16 cellular contexts compared by ENCODE assay signal in the genomic region with DNA sequence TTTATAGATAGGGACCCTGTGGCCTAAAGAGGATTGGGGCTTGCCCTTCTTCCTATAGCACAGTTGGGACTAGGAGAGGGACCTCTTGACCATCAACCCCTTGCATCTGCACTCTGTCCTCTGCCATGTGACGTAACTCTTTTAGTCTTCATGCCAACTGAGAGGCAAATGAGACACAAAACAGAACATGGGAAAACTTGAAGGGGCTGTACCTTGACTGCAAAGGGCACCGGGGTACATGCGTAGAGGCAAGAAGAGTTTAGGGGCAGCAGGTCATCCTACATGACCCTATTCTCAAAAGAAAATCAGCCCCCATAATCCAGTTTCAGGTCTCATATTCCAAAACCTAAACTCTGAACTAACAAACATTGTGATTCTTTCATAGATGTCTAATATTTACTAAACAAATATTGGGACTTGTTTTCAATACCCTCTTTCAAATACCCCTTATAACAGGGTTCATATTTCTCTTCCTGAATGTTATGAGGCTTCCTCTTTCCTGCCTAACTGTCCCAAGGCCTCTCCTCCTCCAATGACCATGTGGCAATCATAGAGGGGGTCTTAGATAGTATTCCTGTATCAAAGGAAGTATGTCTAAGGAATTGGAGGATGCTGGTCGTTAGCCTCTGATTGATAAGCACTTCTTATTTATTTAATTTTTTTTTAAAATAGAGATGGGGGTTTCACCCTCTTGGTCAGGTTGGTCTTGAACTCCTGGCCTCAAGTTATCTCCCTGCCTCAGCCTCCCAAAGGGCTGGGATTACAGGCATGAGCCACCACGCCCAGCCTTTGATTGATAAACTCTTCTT. TPM values are rescaled to one million over a fixed set of nuclear protein-coding genes. Genes with fewer than 3 reads are reported as not detected.
"Had no signal": no experiment of that assay in that cellular context is flagged by ENCODE, and none has a peak within 500 bp of the region (broad histone marks: within the 10 kb centered on the region; RNA-seq: fewer than 3 reads in every experiment).

No MANE protein-coding gene starts in this region.

- H3K9me3 ChIP-seq: vagina had no signal

- H3K27ac ChIP-seq: brain microvascular endothelial cell, parathyroid adenoma, vagina had no signal

- H3K27me3 ChIP-seq: vagina had no signal

- H3K4me1 ChIP-seq: vagina had no signal

- H3K79me2 ChIP-seq: parathyroid adenoma had no signal

- DNase-seq: activated CD4-positive, alpha-beta T cell treated with anti-CD3 and anti-CD28 coated beads, Interleukin-2, amount 10 ng/mL, durations not matched to agents 24 days and 14 days; activated CD4-positive, CD25-positive, alpha-beta regulatory T cell; activated CD8-positive, alpha-beta memory T cell treated with anti-CD3 and anti-CD28 coated beads, Interleukin-2, amount 50 U/mL, for 48 hours; activated naive CD8-positive, alpha-beta T cell treated with anti-CD3 and anti-CD28 coated beads for 36 hours; anterior cingulate cortex; brain microvascular endothelial cell; effector memory CD4-positive, alpha-beta T cell; head of caudate nucleus; immature natural killer cell; naive thymus-derived CD8-positive, alpha-beta T cell had no signal

- H3K4me3 ChIP-seq: vagina had no signal

- H3K36me3 ChIP-seq: brain microvascular endothelial cell, vagina had no signal

- H3K9ac ChIP-seq: parathyroid adenoma had no signal

- ATAC-seq: naive thymus-derived CD8-positive, alpha-beta T cell; stimulated activated effector memory CD8-positive, alpha-beta T cell treated with anti-CD3 and anti-CD28 coated beads, Interleukin-12 subunit alpha, Interleukin-12 subunit beta, amount 100 ng/mL, for 72 hours had no signal

RNA-seq across cellular contexts. Expression of a gene that starts 20.6 kb away (rescaled TPM):
- total RNA-seq: frontal cortex had no signal

RNA-seq across cellular contexts. Expression of a gene that starts 45.8 kb away (rescaled TPM):
- total RNA-seq: activated CD4-positive, alpha-beta T cell treated with anti-CD3 and anti-CD28 coated beads, Interleukin-2, amount 10 ng/mL, durations not matched to agents 24 days and 14 days; activated naive CD8-positive, alpha-beta T cell treated with anti-CD3 and anti-CD28 coated beads for 36 hours; activated T-helper 1 cell treated with anti-CD3 and anti-CD28 coated beads, Interleukin-12 subunit alpha, Interleukin-12 subunit beta, Interleukin-2, Interleukin-4 antibody, amounts not matched to agents 30 ng/mL and 10 ng/mL and 1 ng/mL, durations not matched to agents 14 hours and 24 hours and 36 hours; frontal cortex; lung microvascular endothelial cell; naive thymus-derived CD8-positive, alpha-beta T cell; vagina had no signal
- polyA plus RNA-seq: immature natural killer cell; naive thymus-derived CD8-positive, alpha-beta T cell had no signal

RNA-seq across cellular contexts. Expression of a gene that starts 56.8 kb away (rescaled TPM):
- total RNA-seq: activated T-helper 1 cell treated with anti-CD3 and anti-CD28 coated beads, Interleukin-12 subunit alpha, Interleukin-12 subunit beta, Interleukin-2, Interleukin-4 antibody, amounts not matched to agents 30 ng/mL and 10 ng/mL and 1 ng/mL, durations not matched to agents 14 hours and 24 hours and 36 hours had no signal
- polyA plus RNA-seq: naive thymus-derived CD8-positive, alpha-beta T cell had no signal
